1 cellular context compared by ENCODE assay signal in genomic region chr7:43926193-43927043, GRCh38.
TF ChIP-seq lines count a peak whose summit lies in the region.

Gene UBE2D4, plus strand, starts transcription at chr7:43926436. Its CDS starts 97 bp downstream, at chr7:43926533.

TF ChIP-seq in HEK293, 187 proteins besides CTCF, POLR2A, EP300 and RAD21 (continued from another document and continues in another):
- TF ChIP-seq ZNF549 (tag by site-specific recombination; IDR thresholded peaks at IDR 0.05), result no peak
- TF ChIP-seq SP2 (tag by site-specific recombination; IDR thresholded peaks at IDR 0.05), result peak; percentile 70
- TF ChIP-seq ZSCAN30 (tag by site-specific recombination; IDR thresholded peaks at IDR 0.05), result peak; percentile 87; the same call in 1 of the 2 replicates
- TF ChIP-seq ZNF114 (tag by site-specific recombination; IDR thresholded peaks at IDR 0.05), result no peak
- TF ChIP-seq ZSCAN23 (tag by site-specific recombination; IDR thresholded peaks at IDR 0.05), result peak; percentile 71; the same call in 1 of the 2 replicates
- TF ChIP-seq ZNF843 (tag by site-specific recombination; IDR thresholded peaks at IDR 0.05), result peak; percentile 57
- TF ChIP-seq REPIN1 (tag by site-specific recombination; IDR thresholded peaks at IDR 0.05; ENCODE audit: low read depth), result 0 out of 2 replicates have a peak, but pooled peaks have one; percentile 43
- no peak for TF ChIP-seq ZFP3 (tag by site-specific recombination; IDR thresholded peaks at IDR 0.05; ENCODE audit: low read depth)
- TF ChIP-seq IKZF3 (tag by site-specific recombination; IDR thresholded peaks at IDR 0.05), result peak; percentile 40; the same call in 1 of the 2 replicates
- TF ChIP-seq KLF1 (tag by site-specific recombination; IDR thresholded peaks at IDR 0.05), result peak; percentile 75
- TF ChIP-seq ZNF146 (tag by site-specific recombination; IDR thresholded peaks at IDR 0.05), result no peak
- no peak for TF ChIP-seq ZNF658 (tag by site-specific recombination; IDR thresholded peaks at IDR 0.05)
- no peak for TF ChIP-seq ZNF138 (tag by site-specific recombination; IDR thresholded peaks at IDR 0.05; ENCODE audit: borderline replicate concordance)
- TF ChIP-seq ZNF148 (tag by site-specific recombination; IDR thresholded peaks at IDR 0.05; ENCODE audit: borderline replicate concordance), result no peak
- no peak for TF ChIP-seq ZNF449 (tag by site-specific recombination; IDR thresholded peaks at IDR 0.05)
- no peak for TF ChIP-seq ZNF18 (tag by site-specific recombination; IDR thresholded peaks at IDR 0.05)
- TF ChIP-seq ZNF548 (tag by site-specific recombination; IDR thresholded peaks at IDR 0.05), result no peak
- TF ChIP-seq OSR2 (tag by site-specific recombination; IDR thresholded peaks at IDR 0.05), result 0 out of 2 replicates have a peak, but pooled peaks have one; percentile 21
- no peak for TF ChIP-seq ZNF488 (tag by site-specific recombination; IDR thresholded peaks at IDR 0.05)
- TF ChIP-seq ZSCAN4 (tag by site-specific recombination; IDR thresholded peaks at IDR 0.05), result no peak
- no peak for TF ChIP-seq ZNF404 (tag by site-specific recombination; IDR thresholded peaks at IDR 0.05)
- no peak; the same call in 1 of the 2 replicates for TF ChIP-seq KLF7 (tag by site-specific recombination; IDR thresholded peaks at IDR 0.05; ENCODE audit: borderline replicate concordance)
- TF ChIP-seq ZNF423 (tag by site-specific recombination; IDR thresholded peaks at IDR 0.05), result peak; percentile 3; the same call in 1 of the 2 replicates
- TF ChIP-seq ZNF394 (tag by site-specific recombination; IDR thresholded peaks at IDR 0.05; ENCODE audit: borderline replicate concordance), result peak; percentile 55; the same call in 1 of the 2 replicates
- no peak for TF ChIP-seq ZNF623 (tag by site-specific recombination; IDR thresholded peaks at IDR 0.05)
- no peak for TF ChIP-seq ZNF529 (tag by site-specific recombination; IDR thresholded peaks at IDR 0.05; ENCODE audit: insufficient replicate concordance)
- no peak for TF ChIP-seq ZNF239 (tag by site-specific recombination; IDR thresholded peaks at IDR 0.05)
- peak; percentile 84 for TF ChIP-seq PATZ1 (tag by site-specific recombination; IDR thresholded peaks at IDR 0.05)
- TF ChIP-seq ZNF24 (tag by site-specific recombination; IDR thresholded peaks at IDR 0.05), result peak; percentile 3
- TF ChIP-seq ZNF302 (tag by site-specific recombination; IDR thresholded peaks at IDR 0.05; ENCODE audit: low read depth), result no peak
- TF ChIP-seq ZNF211 (tag by site-specific recombination; IDR thresholded peaks at IDR 0.05; ENCODE audit: low read depth), result no peak
- TF ChIP-seq ZBTB17 (tag by site-specific recombination; IDR thresholded peaks at IDR 0.05), result peak; percentile 88
- no peak for TF ChIP-seq ZNF521 (tag by site-specific recombination; IDR thresholded peaks at IDR 0.05)
- TF ChIP-seq ZNF777 (tag by site-specific recombination; IDR thresholded peaks at IDR 0.05; ENCODE audit: borderline replicate concordance), result no peak
- peak; percentile 89 for TF ChIP-seq REST (tag by site-specific recombination; IDR thresholded peaks at IDR 0.05)
- TF ChIP-seq RBAK (tag by site-specific recombination; IDR thresholded peaks at IDR 0.05), result no peak
- no peak for TF ChIP-seq ZNF223 (tag by site-specific recombination; IDR thresholded peaks at IDR 0.05)
- TF ChIP-seq HOXD13 (CRISPR knock-in tag; IDR thresholded peaks at IDR 0.05; ENCODE audit: borderline replicate concordance), result no peak
- no peak for TF ChIP-seq ZNF132 (tag by site-specific recombination; IDR thresholded peaks at IDR 0.05; ENCODE audit: borderline replicate concordance)
- peak; percentile 92 for TF ChIP-seq ZEB2 (tag by site-specific recombination; IDR thresholded peaks at IDR 0.05)
- no peak for TF ChIP-seq OVOL3 (tag by site-specific recombination; IDR thresholded peaks at IDR 0.05)
- no peak for TF ChIP-seq ZNF202 (tag by site-specific recombination; IDR thresholded peaks at IDR 0.05; ENCODE audit: borderline replicate concordance)
- peak; percentile 6; the same call in 1 of the 2 replicates for TF ChIP-seq PRDM6 (tag by site-specific recombination; IDR thresholded peaks at IDR 0.05)
- peak; percentile 81; the same call in 1 of the 2 replicates for TF ChIP-seq ZNF580 (tag by site-specific recombination; IDR thresholded peaks at IDR 0.05)
- no peak for TF ChIP-seq GLI4 (tag by site-specific recombination; IDR thresholded peaks at IDR 0.05)
- no peak for TF ChIP-seq ZNF140 (tag by site-specific recombination; IDR thresholded peaks at IDR 0.05)
- no peak for TF ChIP-seq ZBTB48 (tag by site-specific recombination; IDR thresholded peaks at IDR 0.05)
- peak; percentile 53; the same call in 1 of the 2 replicates for TF ChIP-seq TRIM28 (IDR thresholded peaks at IDR 0.05; ENCODE audit: borderline replicate concordance, low read length)
- no peak for TF ChIP-seq ZSCAN18 (tag by site-specific recombination; IDR thresholded peaks at IDR 0.05)
- TF ChIP-seq ZNF391 (tag by site-specific recombination; IDR thresholded peaks at IDR 0.05; ENCODE audit: borderline replicate concordance, low read depth), result no peak; the same call in 1 of the 2 replicates
